In the genomic region with DNA sequence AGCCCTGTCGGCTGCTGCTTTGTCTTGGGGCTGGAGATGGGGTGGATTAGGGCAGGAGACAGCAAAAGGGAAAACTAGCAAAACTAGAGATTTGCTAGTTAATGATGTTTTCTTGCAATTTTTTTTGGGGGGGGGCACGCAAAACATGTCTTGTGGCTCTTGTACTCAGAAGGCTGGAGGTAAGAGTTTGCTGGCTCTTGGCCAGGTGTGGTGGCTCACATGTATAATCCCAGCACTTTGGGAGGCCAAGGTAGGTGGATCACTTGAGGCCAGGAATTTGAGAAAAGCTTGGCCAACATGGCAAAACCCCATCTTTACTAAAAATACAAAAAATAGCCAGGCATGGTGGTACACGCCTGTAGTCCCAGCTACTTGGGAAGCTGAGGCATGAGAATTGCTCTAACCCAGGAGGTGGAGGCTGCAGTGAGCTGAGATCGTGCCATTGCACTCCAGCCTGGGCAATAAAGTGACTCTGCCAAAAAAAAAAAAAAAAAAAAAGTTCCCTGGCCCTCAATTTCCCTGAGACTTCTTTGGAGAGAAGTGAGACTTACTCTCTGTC, we compare ENCODE assay signal across 8 cellular contexts.
DNase-seq lines count a peak whose midpoint lies in the region; ATAC-seq and TF ChIP-seq lines count a peak whose summit lies in the region.
"Not testable (repeated sequence)": the region's sequence is repeated elsewhere in the genome, so short reads cannot be mapped to it uniquely, and the experiment has no call there.

No MANE protein-coding gene starts in this region.

- peak overlapping the region; percentile 20 for H2BK15ac ChIP-seq in mesendoderm (replicated peaks; ENCODE audit: low read depth)

- H3K36me3 ChIP-seq in KMS-11 (ENCODE audit: insufficient read depth); mesendoderm (ENCODE audit: control insufficient read depth, insufficient read depth, low read length); uterus: not testable (repeated sequence)

- H3K27me3 Mint-ChIP-seq in T-helper 17 cell = peaks cover 20% of the 10 kb centered on the region
- not testable (repeated sequence) for H3K27me3 Mint-ChIP-seq in brain

- peaks cover 29% of the 10 kb centered on the region for H3K4me1 ChIP-seq in KMS-11 (ENCODE audit: low read depth, poor library complexity, severe bottlenecking)
- not testable (repeated sequence) for H3K4me1 ChIP-seq in mesendoderm (ENCODE audit: control insufficient read depth, low read depth, low read length); uterus

- no CpG with 5 or more reads among the region's 4 CpGs for WGBS in mesendoderm (ENCODE audit: extremely low coverage, insufficient coverage, low lambda C conversion rate)

- TF ChIP-seq CTCF in KMS-11 (conservative IDR thresholded peaks at IDR 0.05; ENCODE audit: low read depth, low read length); brain (conservative IDR thresholded peaks at IDR 0.05); uterus (IDR thresholded peaks at IDR 0.05): not testable (repeated sequence)

- not testable (repeated sequence) for H3K27me3 ChIP-seq in KMS-11 (ENCODE audit: insufficient read depth, low read depth); mesendoderm (ENCODE audit: insufficient read depth, low read length, poor library complexity); uterus

- not testable (repeated sequence) for DNase-seq in T-helper 17 cell; left ventricle myocardium superior; mesendoderm; sciatic nerve (ENCODE audit: low spot score)
- peak in 1 of 2 donors; percentile 52 for DNase-seq in uterus

- peak overlapping the region; percentile 31 for H3K56ac ChIP-seq in mesendoderm (ENCODE audit: low read length)

- not testable (repeated sequence) for H4K8ac ChIP-seq in mesendoderm (ENCODE audit: low read depth, low read length)

- H3K18ac ChIP-seq in mesendoderm (ENCODE audit: low read length) = not testable (repeated sequence)

- TF ChIP-seq POLR2A in uterus (IDR thresholded peaks at IDR 0.05) = not testable (repeated sequence)

- H4K5ac ChIP-seq in mesendoderm (ENCODE audit: low read length) = not testable (repeated sequence)

- not testable (repeated sequence) for H3K27ac Mint-ChIP-seq in T-helper 17 cell
- H3K27ac Mint-ChIP-seq in brain = peak overlapping the region; percentile 58 to 87 (median 82)

- peak overlapping the region; percentile 6; the same call in 1 of the 2 replicates for H3K4me2 ChIP-seq in KMS-11
- H3K4me2 ChIP-seq in mesendoderm (ENCODE audit: low read length) = not testable (repeated sequence)

- H3K79me2 ChIP-seq in KMS-11 (ENCODE audit: insufficient read depth, low read depth); mesendoderm (ENCODE audit: control insufficient read depth, insufficient read depth, low read length): not testable (repeated sequence)

- H3K79me1 ChIP-seq in mesendoderm (ENCODE audit: low read length) = not testable (repeated sequence)

- H2BK120ac ChIP-seq in mesendoderm (ENCODE audit: low read depth, low read length) = not testable (repeated sequence)

- not testable (repeated sequence) for H3K36me3 Mint-ChIP-seq in T-helper 17 cell (ENCODE audit: low read depth); brain

- not testable (repeated sequence) for H3K4ac ChIP-seq in mesendoderm (ENCODE audit: low read depth, low read length)

- H3K27ac ChIP-seq in KMS-11; mesendoderm (ENCODE audit: low read depth, low read length): not testable (repeated sequence)
- peak overlapping the region; percentile 21 to 66 for H3K27ac ChIP-seq in uterus

- not testable (repeated sequence) for H3K9ac ChIP-seq in KMS-11; mesendoderm (ENCODE audit: low read length)

- ATAC-seq in GM18868 (IDR thresholded peaks at IDR 0.05; ENCODE audit: unreplicated experiment) (peak; percentile 19), T-helper 17 cell (peak; percentile 28), left ventricle myocardium superior (peak; percentile 25), sciatic nerve (peak; percentile 23)

- intact Hi-C loops in left ventricle myocardium superior (cut with micrococcal nuclease) = not testable (repeated sequence)
- intact Hi-C loops in sciatic nerve (cut with DNase I) = loop anchor here (5.0 kb wide), 1 partner anchor 418 kb away; no protein-coding TSS in a partner anchor
- intact Hi-C loops in uterus (cut with DNase I; ENCODE audit: low total_unique reads) = loop anchor here (5.0 kb wide), 1 partner anchor 418 kb away; no protein-coding TSS in a partner anchor

- not testable (repeated sequence) for H3K9me3 ChIP-seq in T-helper 17 cell (ENCODE audit: control insufficient read depth, low read length, poor library complexity, severe bottlenecking); uterus

- not testable (repeated sequence) for H3K4me3 ChIP-seq in KMS-11 (IDR thresholded peaks at IDR 0.05; ENCODE audit: insufficient read depth, low read depth, low read length); mesendoderm (ENCODE audit: low read length); uterus

- H3K4me3 Mint-ChIP-seq in T-helper 17 cell, brain: not testable (repeated sequence)

- H3K4me1 Mint-ChIP-seq in T-helper 17 cell (peaks cover 16% of the 10 kb centered on the region), brain (peaks cover 33% of the 10 kb centered on the region)

- H2AK5ac ChIP-seq in mesendoderm (ENCODE audit: low read length) = not testable (repeated sequence)

- not testable (repeated sequence) for H3K23ac ChIP-seq in mesendoderm (ENCODE audit: low read length)

- not testable (repeated sequence) for H4K20me1 ChIP-seq in KMS-11 (ENCODE audit: insufficient read depth)

- not testable (repeated sequence) for H3K9me3 Mint-ChIP-seq in brain

- H2BK5ac ChIP-seq in mesendoderm (ENCODE audit: low read length) = not testable (repeated sequence)

- peak overlapping the region; percentile 24; the same call in 1 of the 2 replicates for H2AFZ ChIP-seq in KMS-11 (ENCODE audit: low read depth)
